ENCODE assay signal across 21 cellular contexts in the genomic region with DNA sequence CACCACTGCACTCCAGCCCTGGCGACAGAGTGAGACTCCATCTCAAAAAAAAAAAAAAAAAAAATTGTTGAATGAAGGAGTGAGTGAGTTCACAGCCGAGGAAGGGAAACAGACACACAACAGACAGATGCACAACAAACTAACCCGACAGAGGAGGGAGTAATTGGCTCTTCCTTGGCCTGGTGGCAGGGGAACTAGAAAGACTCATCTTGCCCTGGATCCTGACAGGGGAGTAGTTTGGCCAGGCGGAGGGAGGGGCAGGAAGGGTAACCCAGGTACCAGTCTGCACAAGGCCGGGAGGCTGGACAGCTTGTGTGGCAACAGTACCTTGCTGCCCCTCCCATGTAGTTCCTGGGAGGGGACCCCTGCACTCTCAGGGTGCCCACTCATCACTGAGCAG.
DNase-seq lines count a peak whose midpoint lies in the region; ATAC-seq and TF ChIP-seq lines count a peak whose summit lies in the region.
"Had no signal": no experiment of that assay in that cellular context is flagged by ENCODE, and none has a peak within 500 bp of the region (broad histone marks: within the 10 kb centered on the region; RNA-seq: fewer than 3 reads in every experiment).

No MANE protein-coding gene starts in this region.

- H3K27ac ChIP-seq in sigmoid colon = no peak overlapping the region

- peaks cover 70% of the 10 kb centered on the region for H3K4me1 Mint-ChIP-seq in activated naive CD8-positive, alpha-beta T cell treated with anti-CD3 and anti-CD28 coated beads for 36 hours
- H3K4me1 Mint-ChIP-seq in activated naive CD8-positive, alpha-beta T cell treated with anti-CD3 and anti-CD28 coated beads, Interleukin-2, amount 50 U/mL, for 24 hours = peaks cover 76% of the 10 kb centered on the region
- H3K4me1 Mint-ChIP-seq in activated CD8-positive, alpha-beta T cell treated with anti-CD3 and anti-CD28 coated beads for 36 hours (ENCODE audit: low read depth) = peaks cover 73% of the 10 kb centered on the region
- peaks cover 14% of the 10 kb centered on the region for H3K4me1 Mint-ChIP-seq in chondrocyte (ENCODE audit: low read depth)
- peaks cover 87% of the 10 kb centered on the region for H3K4me1 Mint-ChIP-seq in stimulated activated naive CD8-positive, alpha-beta T cell treated with anti-CD3 and anti-CD28 coated beads, Interleukin-15, amount 100 ng/mL, for 72 hours

- H3K36me3 ChIP-seq in sigmoid colon = no peaks in the 10 kb centered on the region

- no peaks in the 10 kb centered on the region for H3K4me1 ChIP-seq in sigmoid colon

- no peak overlapping the region for H3K4me3 ChIP-seq in sigmoid colon
- H3K4me3 ChIP-seq: GM23338 had no signal

- no peaks in the 10 kb centered on the region for H3K27me3 ChIP-seq in sigmoid colon

- no peak for DNase-seq in activated naive CD8-positive, alpha-beta T cell treated with anti-CD3 and anti-CD28 coated beads for 36 hours
- no peak for DNase-seq in activated naive CD8-positive, alpha-beta T cell treated with anti-CD3 and anti-CD28 coated beads, Interleukin-2, amount 50 U/mL, for 24 hours
- no peak for DNase-seq in activated CD8-positive, alpha-beta T cell treated with anti-CD3 and anti-CD28 coated beads for 36 hours
- DNase-seq in chondrocyte (ENCODE audit: low spot score) (no peak), activated gamma-delta T cell treated with Interleukin-2 at 50 U/mL for 16 hours (no peak), NCI-H1417 treated with DMSO at 0.1 percent for 48 hours (lab: John Stamatoyannopoulos, UW) (no peak), sigmoid colon (no peak)
- no peak for DNase-seq in stimulated activated naive CD8-positive, alpha-beta T cell treated with anti-CD3 and anti-CD28 coated beads, Interleukin-15, amount 100 ng/mL, for 72 hours
- DNase-seq: Caco-2, DMS153, HFFc6, Karpas-422, MM.1S, NCI-H1092 treated with DMSO at 0.1 percent for 48 hours, NCI-H1930, NCI-H2171, NCI-H446, NCI-H748 treated with DMSO at 0.1 percent for 48 hours, OCI-M1, SIG-M5 had no signal

- peak overlapping the region; percentile 28 for H3K27ac Mint-ChIP-seq in activated naive CD8-positive, alpha-beta T cell treated with anti-CD3 and anti-CD28 coated beads for 36 hours
- no peak overlapping the region for H3K27ac Mint-ChIP-seq in activated naive CD8-positive, alpha-beta T cell treated with anti-CD3 and anti-CD28 coated beads, Interleukin-2, amount 50 U/mL, for 24 hours
- H3K27ac Mint-ChIP-seq in activated CD8-positive, alpha-beta T cell treated with anti-CD3 and anti-CD28 coated beads for 36 hours = peak overlapping the region; percentile 76
- H3K27ac Mint-ChIP-seq in chondrocyte (ENCODE audit: unreplicated experiment) = peak overlapping the region; percentile 45
- peak overlapping the region; percentile 55 to 94 for H3K27ac Mint-ChIP-seq in stimulated activated naive CD8-positive, alpha-beta T cell treated with anti-CD3 and anti-CD28 coated beads, Interleukin-15, amount 100 ng/mL, for 72 hours
- H3K27ac Mint-ChIP-seq: GM23338, HFFc6 had no signal

- TF ChIP-seq CTCF in activated CD8-positive, alpha-beta T cell treated with anti-CD3 and anti-CD28 coated beads for 36 hours (IDR thresholded peaks at IDR 0.05) = no peak
- TF ChIP-seq CTCF in chondrocyte (IDR thresholded peaks at IDR 0.05) (no peak), sigmoid colon (IDR thresholded peaks at IDR 0.05) (no peak)

- TF ChIP-seq POLR2A in sigmoid colon (IDR thresholded peaks at IDR 0.05) = no peak

- no peak overlapping the region for H3K4me3 Mint-ChIP-seq in activated naive CD8-positive, alpha-beta T cell treated with anti-CD3 and anti-CD28 coated beads for 36 hours
- no peak overlapping the region for H3K4me3 Mint-ChIP-seq in activated naive CD8-positive, alpha-beta T cell treated with anti-CD3 and anti-CD28 coated beads, Interleukin-2, amount 50 U/mL, for 24 hours
- H3K4me3 Mint-ChIP-seq in activated CD8-positive, alpha-beta T cell treated with anti-CD3 and anti-CD28 coated beads for 36 hours = no peak overlapping the region
- no peak overlapping the region for H3K4me3 Mint-ChIP-seq in chondrocyte (ENCODE audit: unreplicated experiment)
- H3K4me3 Mint-ChIP-seq in stimulated activated naive CD8-positive, alpha-beta T cell treated with anti-CD3 and anti-CD28 coated beads, Interleukin-15, amount 100 ng/mL, for 72 hours = no peak overlapping the region
- H3K4me3 Mint-ChIP-seq: GM23338, HFFc6 had no signal

- POLR2A ChIA-PET in activated CD8-positive, alpha-beta T cell treated with anti-CD3 and anti-CD28 coated beads for 36 hours (lab: Charles Lee) = interaction anchor here (6.4 kb wide), 1 partner anchor 19 kb away, joined by 44 read pairs; no protein-coding TSS in a partner anchor

- CTCF ChIA-PET in activated CD8-positive, alpha-beta T cell treated with anti-CD3 and anti-CD28 coated beads for 36 hours (lab: Charles Lee) = interaction anchor here (0.9 to 5.3 kb wide), 8 partner anchors 10 to 246 kb away, joined by 3 to 45 read pairs (median 6); no protein-coding TSS in a partner anchor

- WGBS in sigmoid colon, 2 donors = 94 to 96% methylated on average over 5 of the region's 5 CpGs

- H3K9me3 Mint-ChIP-seq in activated naive CD8-positive, alpha-beta T cell treated with anti-CD3 and anti-CD28 coated beads for 36 hours = no peaks in the 10 kb centered on the region
- no peaks in the 10 kb centered on the region for H3K9me3 Mint-ChIP-seq in activated naive CD8-positive, alpha-beta T cell treated with anti-CD3 and anti-CD28 coated beads, Interleukin-2, amount 50 U/mL, for 24 hours
- H3K9me3 Mint-ChIP-seq in activated CD8-positive, alpha-beta T cell treated with anti-CD3 and anti-CD28 coated beads for 36 hours = no peaks in the 10 kb centered on the region
- H3K9me3 Mint-ChIP-seq in chondrocyte (ENCODE audit: low read depth) = no peaks in the 10 kb centered on the region
- H3K9me3 Mint-ChIP-seq in stimulated activated naive CD8-positive, alpha-beta T cell treated with anti-CD3 and anti-CD28 coated beads, Interleukin-15, amount 100 ng/mL, for 72 hours = no peaks in the 10 kb centered on the region
- H3K9me3 Mint-ChIP-seq: GM23338 had no signal

- H3K9me3 ChIP-seq in sigmoid colon = no peaks in the 10 kb centered on the region
- H3K9me3 ChIP-seq: Caco-2 had no signal

- H3K27me3 Mint-ChIP-seq in activated naive CD8-positive, alpha-beta T cell treated with anti-CD3 and anti-CD28 coated beads for 36 hours = no peaks in the 10 kb centered on the region
- H3K27me3 Mint-ChIP-seq in activated naive CD8-positive, alpha-beta T cell treated with anti-CD3 and anti-CD28 coated beads, Interleukin-2, amount 50 U/mL, for 24 hours = no peaks in the 10 kb centered on the region
- no peaks in the 10 kb centered on the region for H3K27me3 Mint-ChIP-seq in activated CD8-positive, alpha-beta T cell treated with anti-CD3 and anti-CD28 coated beads for 36 hours
- H3K27me3 Mint-ChIP-seq in chondrocyte (ENCODE audit: low read depth) = no peaks in the 10 kb centered on the region
- H3K27me3 Mint-ChIP-seq in stimulated activated naive CD8-positive, alpha-beta T cell treated with anti-CD3 and anti-CD28 coated beads, Interleukin-15, amount 100 ng/mL, for 72 hours = no peaks in the 10 kb centered on the region

- TF ChIP-seq EP300 in sigmoid colon (IDR thresholded peaks at IDR 0.05) = no peak

- peaks cover 5% of the 10 kb centered on the region for H3K36me3 Mint-ChIP-seq in activated naive CD8-positive, alpha-beta T cell treated with anti-CD3 and anti-CD28 coated beads for 36 hours
- H3K36me3 Mint-ChIP-seq in activated naive CD8-positive, alpha-beta T cell treated with anti-CD3 and anti-CD28 coated beads, Interleukin-2, amount 50 U/mL, for 24 hours (ENCODE audit: low read depth) = no peaks in the 10 kb centered on the region
- no peaks in the 10 kb centered on the region for H3K36me3 Mint-ChIP-seq in activated CD8-positive, alpha-beta T cell treated with anti-CD3 and anti-CD28 coated beads for 36 hours (ENCODE audit: low read depth)
- no peaks in the 10 kb centered on the region for H3K36me3 Mint-ChIP-seq in chondrocyte (ENCODE audit: low read depth)

- ATAC-seq in activated naive CD8-positive, alpha-beta T cell treated with anti-CD3 and anti-CD28 coated beads, Interleukin-2, amount 50 U/mL, for 24 hours = no peak
- no peak for ATAC-seq in activated CD8-positive, alpha-beta T cell treated with anti-CD3 and anti-CD28 coated beads for 36 hours
- no peak for ATAC-seq in stimulated activated naive CD8-positive, alpha-beta T cell treated with anti-CD3 and anti-CD28 coated beads, Interleukin-15, amount 100 ng/mL, for 72 hours
- ATAC-seq: GM23338 had no signal

- intact Hi-C loops in activated CD8-positive, alpha-beta T cell treated with anti-CD3 and anti-CD28 coated beads for 36 hours (cut with micrococcal nuclease) = no loop called here
- intact Hi-C loops in sigmoid colon (cut with DNase I) = no loop called here
